ENCODE assay signal across 23 cellular contexts in the genomic region with DNA sequence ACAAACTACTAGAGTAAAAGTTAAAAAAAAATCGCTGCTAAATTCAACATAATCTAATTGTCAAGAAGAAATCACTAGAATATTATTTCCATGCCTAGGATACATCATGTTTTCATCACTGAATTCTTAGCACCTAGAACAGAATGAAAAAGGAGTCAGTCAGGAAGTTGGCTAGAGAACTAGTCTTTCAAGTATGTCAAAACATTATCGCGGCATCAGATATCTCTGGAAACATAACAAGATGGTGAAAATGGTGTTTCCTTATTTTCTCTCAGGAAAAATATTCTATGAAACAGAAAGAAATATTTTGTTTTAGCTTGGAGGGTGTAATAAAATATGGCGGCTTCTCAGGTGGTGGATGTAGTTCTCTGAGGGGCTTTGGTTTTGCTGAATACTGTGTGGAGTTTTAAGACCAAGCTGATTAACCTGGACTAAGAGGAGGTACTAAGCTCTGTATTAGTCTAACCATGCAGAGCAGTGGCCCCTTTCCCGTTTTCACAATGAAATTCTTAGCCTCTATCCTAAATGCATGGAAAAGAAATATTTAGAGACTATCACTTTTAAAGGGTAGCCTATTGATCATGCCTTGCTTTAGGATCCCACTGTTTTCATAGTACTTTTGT.
"Had no signal": no experiment of that assay in that cellular context is flagged by ENCODE, and none has a peak within 500 bp of the region (broad histone marks: within the 10 kb centered on the region; RNA-seq: fewer than 3 reads in every experiment).

No MANE protein-coding gene starts in this region.

- H3K27ac Mint-ChIP-seq: immature natural killer cell; naive B cell; nephron; stimulated activated memory B cell treated with anti-CD40 and anti-IgM and Interleukin-4, amounts not matched to agents 10 μg/mL and 1 μg/mL and 100 μg/mL, for 72 hours; stimulated activated naive CD8-positive, alpha-beta T cell treated with anti-CD3 and anti-CD28 coated beads, Interleukin-15, Interleukin-2, amounts not matched to agents 100 ng/mL and 50 ng/mL, for 24 hours had no signal

- H3K27me3 Mint-ChIP-seq: naive B cell; stimulated activated memory B cell treated with anti-CD40 and anti-IgM and Interleukin-4, amounts not matched to agents 10 μg/mL and 1 μg/mL and 100 μg/mL, for 72 hours; stimulated activated naive CD8-positive, alpha-beta T cell treated with anti-CD3 and anti-CD28 coated beads, Interleukin-15, Interleukin-2, amounts not matched to agents 100 ng/mL and 50 ng/mL, for 24 hours had no signal

- H3K27me3 ChIP-seq: esophagus squamous epithelium, gastroesophageal sphincter, spleen, tibial artery, upper lobe of right lung, vagina had no signal

- H3K4me1 ChIP-seq: esophagus squamous epithelium, gastroesophageal sphincter, tibial artery, upper lobe of right lung, vagina had no signal

- H3K36me3 ChIP-seq: esophagus squamous epithelium, gastroesophageal sphincter, spleen, tibial artery, upper lobe of right lung, vagina had no signal

- H3K4me3 ChIP-seq: coronary artery, esophagus squamous epithelium, gastroesophageal sphincter, lung, spleen, tibial artery, upper lobe of right lung, vagina had no signal

- H3K4me1 Mint-ChIP-seq: immature natural killer cell; nephron; stimulated activated memory B cell treated with anti-CD40 and anti-IgM and Interleukin-4, amounts not matched to agents 10 μg/mL and 1 μg/mL and 100 μg/mL, for 72 hours had no signal

- H3K36me3 Mint-ChIP-seq: immature natural killer cell; naive B cell; stimulated activated memory B cell treated with anti-CD40 and anti-IgM and Interleukin-4, amounts not matched to agents 10 μg/mL and 1 μg/mL and 100 μg/mL, for 72 hours had no signal

- H3K9me3 Mint-ChIP-seq: naive B cell; nephron; stimulated activated memory B cell treated with anti-CD40 and anti-IgM and Interleukin-4, amounts not matched to agents 10 μg/mL and 1 μg/mL and 100 μg/mL, for 72 hours; stimulated activated naive CD8-positive, alpha-beta T cell treated with anti-CD3 and anti-CD28 coated beads, Interleukin-15, Interleukin-2, amounts not matched to agents 100 ng/mL and 50 ng/mL, for 24 hours had no signal

- H3K4me3 Mint-ChIP-seq: immature natural killer cell; naive B cell; nephron; stimulated activated memory B cell treated with anti-CD40 and anti-IgM and Interleukin-4, amounts not matched to agents 10 μg/mL and 1 μg/mL and 100 μg/mL, for 72 hours; stimulated activated naive CD8-positive, alpha-beta T cell treated with anti-CD3 and anti-CD28 coated beads, Interleukin-15, Interleukin-2, amounts not matched to agents 100 ng/mL and 50 ng/mL, for 24 hours had no signal

- DNase-seq: effector CD4-positive, alpha-beta T cell; esophagus squamous epithelium; foreskin fibroblast; glutamatergic neuron; immature natural killer cell; kidney; left cardiac atrium; left ventricle myocardium superior; mesendoderm; naive B cell; spleen; stimulated activated CD4-positive, alpha-beta T cell treated with anti-CD3 and anti-CD28 coated beads, Interleukin-15, amount 100 ng/mL, for 24 hours; stimulated activated CD4-positive, alpha-beta T cell treated with anti-CD3 and anti-CD28 coated beads, Interleukin-1b, Interleukin-23, amount 100 ng/mL, for 48 hours; stimulated activated CD4-positive, alpha-beta T cell treated with anti-CD3 and anti-CD28 coated beads, Interleukin-4, amount 100 ng/mL, for 24 hours; tibial artery; upper lobe of right lung had no signal

- H3K27ac ChIP-seq: coronary artery, esophagus squamous epithelium, gastroesophageal sphincter, spleen, tibial artery, upper lobe of right lung, vagina had no signal

- H3K9me3 ChIP-seq: esophagus squamous epithelium, gastroesophageal sphincter, spleen, tibial artery, upper lobe of right lung, vagina had no signal
